8 cellular contexts compared by ENCODE assay signal in the genomic region with DNA sequence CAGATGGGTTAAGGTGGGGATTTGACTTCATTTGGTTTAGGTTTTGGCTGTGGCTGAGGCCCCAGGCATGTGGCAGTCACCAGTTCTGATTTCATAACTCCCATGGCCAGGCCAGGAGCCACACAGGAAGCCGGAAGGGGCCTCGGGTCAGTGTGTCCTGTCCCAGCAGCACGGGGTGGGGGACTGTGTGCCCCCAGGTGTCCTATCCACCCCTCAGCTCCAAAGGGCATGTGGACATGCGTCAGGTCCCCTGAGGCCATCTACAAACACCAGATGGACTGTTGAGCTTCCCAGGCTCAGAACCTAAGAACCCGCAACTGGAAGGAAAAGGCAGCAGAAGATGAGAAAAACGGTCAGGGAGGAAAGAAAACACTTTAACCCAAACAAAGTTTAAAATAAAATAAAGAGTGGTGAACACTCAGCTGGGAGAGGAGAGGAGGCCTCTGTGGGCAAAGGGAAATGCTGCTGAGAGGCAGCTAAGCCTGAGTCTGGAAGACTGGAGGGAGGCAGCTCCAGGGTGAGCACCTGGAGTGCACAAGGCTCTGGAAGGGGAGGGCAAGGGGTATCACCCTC.
DNase-seq lines count a peak whose midpoint lies in the region; ATAC-seq, FAIRE-seq and TF ChIP-seq lines count a peak whose summit lies in the region.

No MANE protein-coding gene starts in this region.

- no peaks in the 10 kb centered on the region for H3K27me3 Mint-ChIP-seq in activated CD4-positive, alpha-beta T cell treated with anti-CD3 and anti-CD28 coated beads for 36 hours
- peaks cover 13% of the 10 kb centered on the region for H3K27me3 Mint-ChIP-seq in astrocyte (ENCODE audit: low read depth, unreplicated experiment)

- POLR2A ChIA-PET in activated CD4-positive, alpha-beta T cell treated with anti-CD3 and anti-CD28 coated beads for 36 hours (lab: Charles Lee): interaction anchor here (0.6 to 4.3 kb wide), 20 partner anchors 28 to 325 kb away, joined by 3 to 56 read pairs (median 10); a partner anchor contains a TSS

- peaks cover 72% of the 10 kb centered on the region for H3K4me1 Mint-ChIP-seq in activated CD4-positive, alpha-beta T cell treated with anti-CD3 and anti-CD28 coated beads for 36 hours
- peaks cover 18% of the 10 kb centered on the region for H3K4me1 Mint-ChIP-seq in astrocyte (ENCODE audit: low read depth, unreplicated experiment)

- intact Hi-C loops in activated CD4-positive, alpha-beta T cell treated with anti-CD3 and anti-CD28 coated beads for 36 hours (cut with DNase I, micrococcal nuclease): loop anchor here (1.0 to 2.0 kb wide), 11 partner anchors 30 to 318 kb away; no protein-coding TSS in a partner anchor

- H3K4me2 ChIP-seq in astrocyte (ENCODE audit: low read length): peak overlapping the region; percentile 71

- H3K4me3 ChIP-seq in astrocyte (ENCODE audit: insufficient read depth, low read depth, low read length): no peak overlapping the region
- H3K4me3 ChIP-seq in liver (ENCODE audit: low read depth in 1 of 3, low read length in 3 of 3): no peak overlapping the region
- H3K4me3 ChIP-seq in thoracic aorta: peak overlapping the region; percentile 7

- TF ChIP-seq CTCF in astrocyte (IDR thresholded peaks at IDR 0.05; ENCODE audit: insufficient read depth, low read depth, low read length) (no peak), liver (IDR thresholded peaks at IDR 0.05; ENCODE audit: low read depth, low read length, missing input control) (no peak), thoracic aorta (IDR thresholded peaks at IDR 0.05) (no peak)

- DNase-seq in activated CD4-positive, alpha-beta T cell treated with anti-CD3 and anti-CD28 coated beads for 36 hours: peak; percentile 38
- no peak for DNase-seq in activated CD4-positive, alpha-beta T cell treated with anti-CD3 and anti-CD28 coated beads, Interleukin-2, amount 50 U/mL, for 4 hours
- DNase-seq in astrocyte (ENCODE audit: low read depth): no peak
- no peak for DNase-seq in thoracic aorta (ENCODE audit: low spot score)
- DNase-seq in GM19239 (ENCODE audit: insufficient read length, low spot score): no peak
- DNase-seq in NCI-H2081 treated with DMSO at 0.1 percent for 48 hours (lab: John Stamatoyannopoulos, UW): no peak

- H3K36me3 ChIP-seq in astrocyte (ENCODE audit: insufficient read depth, low read length): no peaks in the 10 kb centered on the region
- no peaks in the 10 kb centered on the region for H3K36me3 ChIP-seq in liver (ENCODE audit: control insufficient read depth in 4 of 4, insufficient read depth in 3 of 4, low read depth in 1 of 4, low read length in 3 of 4)
- H3K36me3 ChIP-seq in thoracic aorta: no peaks in the 10 kb centered on the region

- peaks cover 19% of the 10 kb centered on the region for H3K4me1 ChIP-seq in astrocyte (ENCODE audit: insufficient read depth, low read length)
- peaks cover 2 to 13% (median 8%) of the 10 kb centered on the region in 4 donors for H3K4me1 ChIP-seq in liver (ENCODE audit: control insufficient read depth in 4 of 4, insufficient read depth in 4 of 4, low read length in 3 of 4)
- H3K4me1 ChIP-seq in thoracic aorta (ENCODE audit: control insufficient read depth in 1 of 2, low read depth in 2 of 2): peaks cover 22 to 27% of the 10 kb centered on the region in 2 donors

- peak overlapping the region; percentile 81 for H3K4me3 Mint-ChIP-seq in activated CD4-positive, alpha-beta T cell treated with anti-CD3 and anti-CD28 coated beads for 36 hours
- H3K4me3 Mint-ChIP-seq in astrocyte (ENCODE audit: unreplicated experiment): no peak overlapping the region

- H4K20me1 ChIP-seq in astrocyte (ENCODE audit: insufficient read depth, low read length): no peaks in the 10 kb centered on the region

- ATAC-seq in activated CD4-positive, alpha-beta T cell treated with anti-CD3 and anti-CD28 coated beads for 36 hours: no peak
- ATAC-seq in thoracic aorta (ENCODE audit: insufficient number of reproducible peaks, low FRiP score, low read depth) (no peak), GM21515 (IDR thresholded peaks at IDR 0.05; ENCODE audit: unreplicated experiment) (no peak)

- H3K9me3 ChIP-seq in astrocyte (ENCODE audit: insufficient read depth, low read depth, low read length): no peaks in the 10 kb centered on the region
- H3K9me3 ChIP-seq in liver (ENCODE audit: control insufficient read depth in 4 of 4, low read length in 3 of 4): no peaks in the 10 kb centered on the region
- H3K9me3 ChIP-seq in thoracic aorta: no peaks in the 10 kb centered on the region

- no peak overlapping the region for H2AFZ ChIP-seq in astrocyte (ENCODE audit: low read depth, low read length)

- CTCF ChIA-PET in activated CD4-positive, alpha-beta T cell treated with anti-CD3 and anti-CD28 coated beads for 36 hours (lab: Charles Lee): interaction anchor here (0.6 to 3.2 kb wide), 16 partner anchors 12 to 617 kb away, joined by 3 to 16 read pairs (median 4); no protein-coding TSS in a partner anchor

- no peaks in the 10 kb centered on the region for H3K79me2 ChIP-seq in astrocyte (ENCODE audit: insufficient read depth, low read length)

- no peaks in the 10 kb centered on the region for H3K9me3 Mint-ChIP-seq in activated CD4-positive, alpha-beta T cell treated with anti-CD3 and anti-CD28 coated beads for 36 hours (ENCODE audit: low read depth)
- H3K9me3 Mint-ChIP-seq in astrocyte (ENCODE audit: unreplicated experiment): no peaks in the 10 kb centered on the region

- H3K36me3 Mint-ChIP-seq in activated CD4-positive, alpha-beta T cell treated with anti-CD3 and anti-CD28 coated beads for 36 hours (ENCODE audit: low read depth): peaks cover 17% of the 10 kb centered on the region
- H3K36me3 Mint-ChIP-seq in astrocyte (ENCODE audit: low read depth, unreplicated experiment): no peaks in the 10 kb centered on the region

- H3K27ac ChIP-seq in astrocyte (ENCODE audit: low read depth, low read length): peak overlapping the region; percentile 70
- peak overlapping the region; percentile 75 to 79 for H3K27ac ChIP-seq in liver (ENCODE audit: low read depth in 1 of 2, low read length in 2 of 2)
- H3K27ac ChIP-seq in thoracic aorta: peak overlapping the region; percentile 82

- peak overlapping the region; percentile 97 for H3K27ac Mint-ChIP-seq in activated CD4-positive, alpha-beta T cell treated with anti-CD3 and anti-CD28 coated beads for 36 hours
- no peak overlapping the region for H3K27ac Mint-ChIP-seq in astrocyte (ENCODE audit: unreplicated experiment)

- WGBS in liver: 31% methylated on average over 6 of the region's 6 CpGs

- H3K9ac ChIP-seq in astrocyte (ENCODE audit: low read length) (peak overlapping the region; percentile 76), liver (ENCODE audit: low read depth in 1 of 2, low read length in 2 of 2) (no peak overlapping the region)

- no peaks in the 10 kb centered on the region for H3K27me3 ChIP-seq in astrocyte (ENCODE audit: insufficient read depth, low read length)
- H3K27me3 ChIP-seq in liver (ENCODE audit: control insufficient read depth in 4 of 4, insufficient read depth in 4 of 4, low read length in 3 of 4): no peaks in the 10 kb centered on the region
- H3K27me3 ChIP-seq in thoracic aorta (replicated peaks; ENCODE audit: insufficient read depth): no peaks in the 10 kb centered on the region

- FAIRE-seq in astrocyte (lab: Jason Lieb, UNC) (no peak), GM19239 (lab: Jason Lieb, UNC) (no peak)

- TF ChIP-seq RAD21 in liver (IDR thresholded peaks at IDR 0.05): peak in 1 of 2 donors; percentile 41

TF ChIP-seq in liver, 16 proteins besides CTCF, POLR2A, EP300 and RAD21 (continues in another document):
- peak; percentile 87 to 98 for TF ChIP-seq HNF4A (conservative IDR thresholded peaks at IDR 0.05)
- no peak for TF ChIP-seq FOXA1 (IDR thresholded peaks at IDR 0.05)
- no peak for TF ChIP-seq EGR1 (IDR thresholded peaks at IDR 0.05; ENCODE audit: low read depth in 2 of 2)
- peak; percentile 57 for TF ChIP-seq NR2F2 (IDR thresholded peaks at IDR 0.05)
- TF ChIP-seq, protein P1, sequence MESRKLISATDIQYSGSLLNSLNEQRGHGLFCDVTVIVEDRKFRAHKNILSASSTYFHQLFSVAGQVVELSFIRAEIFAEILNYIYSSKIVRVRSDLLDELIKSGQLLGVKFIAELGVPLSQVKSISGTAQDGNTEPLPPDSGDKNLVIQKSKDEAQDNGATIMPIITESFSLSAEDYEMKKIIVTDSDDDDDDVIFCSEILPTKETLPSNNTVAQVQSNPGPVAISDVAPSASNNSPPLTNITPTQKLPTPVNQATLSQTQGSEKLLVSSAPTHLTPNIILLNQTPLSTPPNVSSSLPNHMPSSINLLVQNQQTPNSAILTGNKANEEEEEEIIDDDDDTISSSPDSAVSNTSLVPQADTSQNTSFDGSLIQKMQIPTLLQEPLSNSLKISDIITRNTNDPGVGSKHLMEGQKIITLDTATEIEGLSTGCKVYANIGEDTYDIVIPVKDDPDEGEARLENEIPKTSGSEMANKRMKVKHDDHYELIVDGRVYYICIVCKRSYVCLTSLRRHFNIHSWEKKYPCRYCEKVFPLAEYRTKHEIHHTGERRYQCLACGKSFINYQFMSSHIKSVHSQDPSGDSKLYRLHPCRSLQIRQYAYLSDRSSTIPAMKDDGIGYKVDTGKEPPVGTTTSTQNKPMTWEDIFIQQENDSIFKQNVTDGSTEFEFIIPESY (IDR thresholded peaks at IDR 0.05): peak; percentile 33
- TF ChIP-seq FOXA2 (IDR thresholded peaks at IDR 0.05): peak; percentile 9
- TF ChIP-seq, protein P2, sequence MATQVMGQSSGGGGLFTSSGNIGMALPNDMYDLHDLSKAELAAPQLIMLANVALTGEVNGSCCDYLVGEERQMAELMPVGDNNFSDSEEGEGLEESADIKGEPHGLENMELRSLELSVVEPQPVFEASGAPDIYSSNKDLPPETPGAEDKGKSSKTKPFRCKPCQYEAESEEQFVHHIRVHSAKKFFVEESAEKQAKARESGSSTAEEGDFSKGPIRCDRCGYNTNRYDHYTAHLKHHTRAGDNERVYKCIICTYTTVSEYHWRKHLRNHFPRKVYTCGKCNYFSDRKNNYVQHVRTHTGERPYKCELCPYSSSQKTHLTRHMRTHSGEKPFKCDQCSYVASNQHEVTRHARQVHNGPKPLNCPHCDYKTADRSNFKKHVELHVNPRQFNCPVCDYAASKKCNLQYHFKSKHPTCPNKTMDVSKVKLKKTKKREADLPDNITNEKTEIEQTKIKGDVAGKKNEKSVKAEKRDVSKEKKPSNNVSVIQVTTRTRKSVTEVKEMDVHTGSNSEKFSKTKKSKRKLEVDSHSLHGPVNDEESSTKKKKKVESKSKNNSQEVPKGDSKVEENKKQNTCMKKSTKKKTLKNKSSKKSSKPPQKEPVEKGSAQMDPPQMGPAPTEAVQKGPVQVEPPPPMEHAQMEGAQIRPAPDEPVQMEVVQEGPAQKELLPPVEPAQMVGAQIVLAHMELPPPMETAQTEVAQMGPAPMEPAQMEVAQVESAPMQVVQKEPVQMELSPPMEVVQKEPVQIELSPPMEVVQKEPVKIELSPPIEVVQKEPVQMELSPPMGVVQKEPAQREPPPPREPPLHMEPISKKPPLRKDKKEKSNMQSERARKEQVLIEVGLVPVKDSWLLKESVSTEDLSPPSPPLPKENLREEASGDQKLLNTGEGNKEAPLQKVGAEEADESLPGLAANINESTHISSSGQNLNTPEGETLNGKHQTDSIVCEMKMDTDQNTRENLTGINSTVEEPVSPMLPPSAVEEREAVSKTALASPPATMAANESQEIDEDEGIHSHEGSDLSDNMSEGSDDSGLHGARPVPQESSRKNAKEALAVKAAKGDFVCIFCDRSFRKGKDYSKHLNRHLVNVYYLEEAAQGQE (IDR thresholded peaks at IDR 0.05): no peak
- TF ChIP-seq HNF4G (IDR thresholded peaks at IDR 0.05): peak; percentile 87
